In the genomic region with DNA sequence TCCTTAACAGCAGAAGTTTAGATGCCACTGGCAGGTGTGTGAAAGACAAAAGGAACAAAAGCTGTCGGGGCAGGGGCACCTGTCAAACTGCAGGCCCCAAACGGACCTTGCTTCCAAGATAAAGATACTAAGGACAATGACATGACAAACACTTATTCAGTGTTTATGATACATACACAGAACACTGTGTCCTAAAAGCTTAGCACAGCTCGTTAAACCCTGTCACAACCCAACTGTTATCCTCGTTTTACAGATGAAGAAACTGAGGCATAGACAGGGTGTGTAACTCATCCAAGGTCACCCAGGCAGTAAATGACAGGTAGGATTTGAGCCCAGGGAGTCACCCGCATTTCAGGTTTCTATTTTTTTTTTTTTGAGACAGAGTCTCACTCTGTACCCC, we compare ENCODE assay signal across 18 cellular contexts. TPM values are rescaled to one million over a fixed set of nuclear protein-coding genes. Genes with fewer than 3 reads are reported as not detected.
DNase-seq lines count a peak whose midpoint lies in the region; TF ChIP-seq lines count a peak whose summit lies in the region.
"Had no signal": no experiment of that assay in that cellular context is flagged by ENCODE, and none has a peak within 500 bp of the region (broad histone marks: within the 10 kb centered on the region; RNA-seq: fewer than 3 reads in every experiment).

No MANE protein-coding gene starts in this region.

- DNase-seq in DMS153 (lab: John Stamatoyannopoulos, UW) (peak; percentile 46), DMS153 treated with DMSO at 0.1 percent for 48 hours (lab: John Stamatoyannopoulos, UW; ENCODE audit: unreplicated experiment) (no peak), NCI-H146 (lab: John Stamatoyannopoulos, UW) (peak; percentile 89), NCI-H748 treated with DMSO at 0.1 percent for 48 hours (lab: John Stamatoyannopoulos, UW) (peak; percentile 38), neural crest cell (ENCODE audit: low read depth, low spot score) (no peak), GM20000 (ENCODE audit: low spot score) (no peak), SK-N-DZ (ENCODE audit: low spot score) (no peak), hepatic stellate cell (ENCODE audit: low spot score) (no peak)
- DNase-seq: Caco-2, Kasumi-1, MM.1S, NCI-H1105 treated with DMSO at 0.1 percent for 48 hours, NCI-H226, NCI-H526 treated with DMSO at 0.1 percent for 48 hours, SHP77, SK-N-SH, T-cell had no signal

- H3K27ac Mint-ChIP-seq in neural crest cell (ENCODE audit: unreplicated experiment): peak overlapping the region; percentile 6
- H3K27ac Mint-ChIP-seq: CD14-positive monocyte, T-cell had no signal

- peaks cover 2% of the 10 kb centered on the region for H3K36me3 Mint-ChIP-seq in neural crest cell (ENCODE audit: low read depth)
- H3K36me3 Mint-ChIP-seq: CD14-positive monocyte, T-cell had no signal

- no peaks in the 10 kb centered on the region for H3K9me3 Mint-ChIP-seq in neural crest cell
- H3K9me3 Mint-ChIP-seq: T-cell had no signal

- H3K27me3 Mint-ChIP-seq in neural crest cell (ENCODE audit: low read depth): no peaks in the 10 kb centered on the region

- no peak for TF ChIP-seq CTCF in neural crest cell (conservative IDR thresholded peaks at IDR 0.05)
- no peak for TF ChIP-seq CTCF in GM20000 (IDR thresholded peaks at IDR 0.05; ENCODE audit: extremely low read depth, missing control alignments)

- no peak overlapping the region for H3K4me3 Mint-ChIP-seq in neural crest cell
- H3K4me3 Mint-ChIP-seq: CD14-positive monocyte, T-cell had no signal

- H3K4me1 Mint-ChIP-seq in neural crest cell: peaks cover 48% of the 10 kb centered on the region
- H3K4me1 Mint-ChIP-seq: CD14-positive monocyte had no signal

RNA-seq across cellular contexts. Expression of gene SDK2, which starts 9.6 kb away (rescaled TPM):
- total RNA-seq in neural crest cell: 31.2 and 31.5 TPM in 2 replicates
- 1.7 and 2.4 TPM in 2 replicates for polyA plus RNA-seq in SK-N-DZ (2014; cell fraction: cytosol; rRNA removed)
- 0.85 and 1.3 TPM in 2 replicates for polyA plus RNA-seq in SK-N-DZ (2014; cell fraction: nucleus; rRNA removed)
- polyA plus RNA-seq: CD14-positive monocyte had no signal

Comparison
In these comparisons a context has a peak if more than half of its experiments do, and no peak if none do; other contexts are left out.
1. DNase-seq: peak in DMS153 (single experiment), NCI-H146 (single experiment) and NCI-H748 treated with DMSO at 0.1 percent for 48 hours (single experiment); none in DMS153 treated with DMSO at 0.1 percent for 48 hours (single experiment), neural crest cell (single experiment), GM20000 (single experiment), SK-N-DZ (single experiment) and hepatic stellate cell (single experiment).